2 cellular contexts compared by ENCODE assay signal in genomic region chr6:157194110-157194509, GRCh38.
TF ChIP-seq lines count a peak whose summit lies in the region.

No MANE protein-coding gene starts in this region.

TF ChIP-seq in HepG2, 621 proteins besides CTCF, POLR2A, EP300 and RAD21:
- TF ChIP-seq ZNF138 (CRISPR knock-in tag; IDR thresholded peaks at IDR 0.05; ENCODE audit: low read depth) = no peak
- no peak for TF ChIP-seq HMGXB3 (CRISPR knock-in tag; IDR thresholded peaks at IDR 0.05; ENCODE audit: borderline replicate concordance)
- no peak for TF ChIP-seq HNRNPL (IDR thresholded peaks at IDR 0.05; ENCODE audit: low read depth, low read length)
- no peak for TF ChIP-seq ATF7-NPFF (CRISPR knock-in tag; IDR thresholded peaks at IDR 0.05; ENCODE audit: low read depth)
- TF ChIP-seq ELF4 (CRISPR knock-in tag; IDR thresholded peaks at IDR 0.05; ENCODE audit: borderline replicate concordance) = no peak
- no peak for TF ChIP-seq PHF8 (CRISPR knock-in tag; IDR thresholded peaks at IDR 0.05)
- no peak for TF ChIP-seq SRF (IDR thresholded peaks at IDR 0.05; ENCODE audit: low read depth, low read length)
- TF ChIP-seq ZNF670 (CRISPR knock-in tag; IDR thresholded peaks at IDR 0.05; ENCODE audit: borderline replicate concordance) = no peak
- TF ChIP-seq ZNF280B (CRISPR knock-in tag; IDR thresholded peaks at IDR 0.05; ENCODE audit: borderline replicate concordance) = no peak
- no peak for TF ChIP-seq ELK4 (CRISPR knock-in tag; IDR thresholded peaks at IDR 0.05; ENCODE audit: borderline replicate concordance)
- no peak for TF ChIP-seq MBD4 (IDR thresholded peaks at IDR 0.05; ENCODE audit: borderline replicate concordance, low read length)
- TF ChIP-seq TCF7 (IDR thresholded peaks at IDR 0.05; ENCODE audit: low read depth) = no peak
- no peak for TF ChIP-seq ZNF468 (CRISPR knock-in tag; IDR thresholded peaks at IDR 0.05)
- no peak for TF ChIP-seq ZNF800 (CRISPR knock-in tag; IDR thresholded peaks at IDR 0.05)
- no peak for TF ChIP-seq GPN1 (CRISPR knock-in tag; IDR thresholded peaks at IDR 0.05; ENCODE audit: borderline replicate concordance)
- TF ChIP-seq KDM2A (CRISPR knock-in tag; IDR thresholded peaks at IDR 0.05; ENCODE audit: borderline replicate concordance, low read depth) = no peak

TF ChIP-seq in GM12878, 131 proteins besides CTCF, POLR2A, EP300 and RAD21:
- no peak for TF ChIP-seq USF2 (IDR thresholded peaks at IDR 0.05; ENCODE audit: borderline replicate concordance, low read depth, low read length)
- TF ChIP-seq HDGF (IDR thresholded peaks at IDR 0.05) = no peak
- TF ChIP-seq CHD2 (IDR thresholded peaks at IDR 0.05; ENCODE audit: borderline replicate concordance, low read depth, low read length) = no peak
- TF ChIP-seq CUX1 (IDR thresholded peaks at IDR 0.05; ENCODE audit: insufficient replicate concordance, low read depth, low read length) = no peak
